13 cellular contexts compared by ENCODE assay signal in genomic region chr16:86383488-86384262, GRCh38.
DNase-seq lines count a peak whose midpoint lies in the region; ATAC-seq and TF ChIP-seq lines count a peak whose summit lies in the region.
"Had no signal": no experiment of that assay in that cellular context is flagged by ENCODE, and none has a peak within 500 bp of the region (broad histone marks: within the 10 kb centered on the region; RNA-seq: fewer than 3 reads in every experiment).

No MANE protein-coding gene starts in this region.

- H2AFZ ChIP-seq in osteoblast (ENCODE audit: low read length), result no peak overlapping the region

- H3K4me3 ChIP-seq in esophagus squamous epithelium, result no peak overlapping the region
- H3K4me3 ChIP-seq in osteoblast (ENCODE audit: insufficient read depth, low read length), result no peak overlapping the region
- H3K4me3 ChIP-seq: adrenal gland had no signal

- peaks cover 0 to 9% (median 7%) of the 10 kb centered on the region in 3 donors for H3K4me1 ChIP-seq in esophagus squamous epithelium
- H3K4me1 ChIP-seq in osteoblast (ENCODE audit: insufficient read depth, low read length), result peaks cover 7% of the 10 kb centered on the region
- H3K4me1 ChIP-seq: adrenal gland had no signal

- TF ChIP-seq CTCF in esophagus squamous epithelium (IDR thresholded peaks at IDR 0.05) (no peak), osteoblast (IDR thresholded peaks at IDR 0.05; ENCODE audit: extremely low read depth, low read depth, low read length) (no peak), progenitor cell of endocrine pancreas (IDR thresholded peaks at IDR 0.05; ENCODE audit: unreplicated experiment) (no peak)

- H3K4me3 Mint-ChIP-seq in progenitor cell of endocrine pancreas (ENCODE audit: low read depth), result no peak overlapping the region
- H3K4me3 Mint-ChIP-seq in natural killer cell treated with Interleukin-12 subunit alpha and Interleukin-12 subunit beta and Interleukin-15 and Interleukin-18, amount 100 ng/mL, for 72 hours, result no peak overlapping the region

- H3K27me3 Mint-ChIP-seq in progenitor cell of endocrine pancreas, result peaks cover 43% of the 10 kb centered on the region
- peaks cover 19 to 36% of the 10 kb centered on the region in 2 donors for H3K27me3 Mint-ChIP-seq in natural killer cell treated with Interleukin-12 subunit alpha and Interleukin-12 subunit beta and Interleukin-15 and Interleukin-18, amount 100 ng/mL, for 72 hours

- peaks cover 0 to 20% (median 0%) of the 10 kb centered on the region in 4 donors for H3K27me3 ChIP-seq in esophagus squamous epithelium
- H3K27me3 ChIP-seq in osteoblast (ENCODE audit: insufficient read depth, low read length), result peaks cover 27% of the 10 kb centered on the region

- peak; percentile 83 for DNase-seq in GM03348 (ENCODE audit: low spot score)
- DNase-seq in NCI-H460 (ENCODE audit: extremely low read depth, low read depth), result peak; percentile 84
- DNase-seq in esophagus squamous epithelium (lab: John Stamatoyannopoulos, UW), result no peak
- DNase-seq in osteoblast (ENCODE audit: insufficient read length, low spot score, missing footprints), result peak; percentile 78
- no peak for DNase-seq in progenitor cell of endocrine pancreas (ENCODE audit: low spot score, unreplicated experiment)
- DNase-seq in natural killer cell treated with Interleukin-12 subunit alpha and Interleukin-12 subunit beta and Interleukin-15 and Interleukin-18, amount 100 ng/mL, for 72 hours (ENCODE audit: low spot score), result no peak
- DNase-seq in NCI-H345 (lab: John Stamatoyannopoulos, UW), result no peak
- DNase-seq: activated CD4-positive, alpha-beta T cell treated with anti-CD3 and anti-CD28 coated beads, Interleukin-2, amount 50 U/mL, for 48 hours; NCI-H2029; SHP77; stimulated activated naive CD4-positive, alpha-beta T cell had no signal

- no peak for ATAC-seq in GM18502 (IDR thresholded peaks at IDR 0.05; ENCODE audit: poor library complexity, unreplicated experiment)
- no peak for ATAC-seq in natural killer cell treated with Interleukin-12 subunit alpha and Interleukin-12 subunit beta and Interleukin-15 and Interleukin-18, amount 100 ng/mL, for 72 hours

- H3K27ac Mint-ChIP-seq in progenitor cell of endocrine pancreas, result no peak overlapping the region
- no peak overlapping the region for H3K27ac Mint-ChIP-seq in natural killer cell treated with Interleukin-12 subunit alpha and Interleukin-12 subunit beta and Interleukin-15 and Interleukin-18, amount 100 ng/mL, for 72 hours

- no peak for TF ChIP-seq POLR2A in esophagus squamous epithelium (IDR thresholded peaks at IDR 0.05)

- peaks cover 2% of the 10 kb centered on the region for H3K4me1 Mint-ChIP-seq in progenitor cell of endocrine pancreas (ENCODE audit: low read depth)
- H3K4me1 Mint-ChIP-seq in natural killer cell treated with Interleukin-12 subunit alpha and Interleukin-12 subunit beta and Interleukin-15 and Interleukin-18, amount 100 ng/mL, for 72 hours (ENCODE audit: low read depth in 2 of 2), result no peaks in the 10 kb centered on the region

- no peaks in the 10 kb centered on the region for H3K79me2 ChIP-seq in osteoblast (ENCODE audit: insufficient read depth, low read length)

- H3K4me2 ChIP-seq in osteoblast (ENCODE audit: insufficient read depth, low read length), result peak overlapping the region; percentile 13

- H3K36me3 ChIP-seq in esophagus squamous epithelium (no peaks in the 10 kb centered on the region), osteoblast (ENCODE audit: insufficient read depth, low read length) (no peaks in the 10 kb centered on the region)
- H3K36me3 ChIP-seq: adrenal gland had no signal

- H3K36me3 Mint-ChIP-seq in progenitor cell of endocrine pancreas (ENCODE audit: insufficient read depth), result no peaks in the 10 kb centered on the region
- no peaks in the 10 kb centered on the region for H3K36me3 Mint-ChIP-seq in natural killer cell treated with Interleukin-12 subunit alpha and Interleukin-12 subunit beta and Interleukin-15 and Interleukin-18, amount 100 ng/mL, for 72 hours

- no peaks in the 10 kb centered on the region for H3K9me3 ChIP-seq in esophagus squamous epithelium
- H3K9me3 ChIP-seq in osteoblast (ENCODE audit: low read depth, low read length), result no peaks in the 10 kb centered on the region
- H3K9me3 ChIP-seq: adrenal gland had no signal

- no peaks in the 10 kb centered on the region for H4K20me1 ChIP-seq in osteoblast (ENCODE audit: insufficient read depth, low read length)

- WGBS in esophagus squamous epithelium, 2 donors, result 27 to 28% methylated on average over 7 of the region's 7 CpGs

- intact Hi-C loops in esophagus squamous epithelium (cut with DNase I), result no loop called here

- peak overlapping the region in 3 of 4 donors; percentile 51 to 82 (median 70) for H3K27ac ChIP-seq in esophagus squamous epithelium
- H3K27ac ChIP-seq in osteoblast (ENCODE audit: low read depth, low read length), result no peak overlapping the region

- H3K9me3 Mint-ChIP-seq in progenitor cell of endocrine pancreas (ENCODE audit: low read depth), result no peaks in the 10 kb centered on the region
- no peaks in the 10 kb centered on the region for H3K9me3 Mint-ChIP-seq in natural killer cell treated with Interleukin-12 subunit alpha and Interleukin-12 subunit beta and Interleukin-15 and Interleukin-18, amount 100 ng/mL, for 72 hours

Comparison
In these comparisons a context has a peak if more than half of its experiments do, and no peak if none do; other contexts are left out.
1. DNase-seq: peak in GM03348 (single experiment), NCI-H460 (single experiment) and osteoblast (single experiment); none in esophagus squamous epithelium (single experiment), progenitor cell of endocrine pancreas (single experiment), natural killer cell treated with Interleukin-12 subunit alpha and Interleukin-12 subunit beta and Interleukin-15 and Interleukin-18, amount 100 ng/mL, for 72 hours (single experiment) and NCI-H345 (single experiment).